ENCODE assay signal across 8 cellular contexts in genomic region chr3:127457094-127457475, GRCh38.
DNase-seq lines count a peak whose midpoint lies in the region; ATAC-seq and TF ChIP-seq lines count a peak whose summit lies in the region.
"Had no signal": no experiment of that assay in that cellular context is flagged by ENCODE, and none has a peak within 500 bp of the region (broad histone marks: within the 10 kb centered on the region; RNA-seq: fewer than 3 reads in every experiment).

No MANE protein-coding gene starts in this region.

- H3K4me3 Mint-ChIP-seq in activated naive CD8-positive, alpha-beta T cell treated with anti-CD3 and anti-CD28 coated beads, Interleukin-2, amount 50 U/mL, for 24 hours, result no peak overlapping the region
- H3K4me3 Mint-ChIP-seq in progenitor cell of endocrine pancreas (ENCODE audit: low read depth), result no peak overlapping the region

- no peak for ATAC-seq in activated naive CD8-positive, alpha-beta T cell treated with anti-CD3 and anti-CD28 coated beads, Interleukin-2, amount 50 U/mL, for 24 hours
- no peak for ATAC-seq in SK-N-SH treated with all-trans-retinoic acid at 6 μM for 48 hours

- peaks cover 7% of the 10 kb centered on the region for H3K4me1 Mint-ChIP-seq in activated naive CD8-positive, alpha-beta T cell treated with anti-CD3 and anti-CD28 coated beads, Interleukin-2, amount 50 U/mL, for 24 hours
- H3K4me1 Mint-ChIP-seq in progenitor cell of endocrine pancreas (ENCODE audit: low read depth), result no peaks in the 10 kb centered on the region

- H3K27me3 Mint-ChIP-seq in activated naive CD8-positive, alpha-beta T cell treated with anti-CD3 and anti-CD28 coated beads, Interleukin-2, amount 50 U/mL, for 24 hours, result peaks cover 60% of the 10 kb centered on the region
- peaks cover 73% of the 10 kb centered on the region for H3K27me3 Mint-ChIP-seq in progenitor cell of endocrine pancreas

- no peaks in the 10 kb centered on the region for H3K36me3 Mint-ChIP-seq in activated naive CD8-positive, alpha-beta T cell treated with anti-CD3 and anti-CD28 coated beads, Interleukin-2, amount 50 U/mL, for 24 hours (ENCODE audit: low read depth)
- no peaks in the 10 kb centered on the region for H3K36me3 Mint-ChIP-seq in progenitor cell of endocrine pancreas (ENCODE audit: insufficient read depth)

- peak; percentile 86 for DNase-seq in HT1080 (ENCODE audit: low read depth)
- peak; percentile 34 for DNase-seq in activated naive CD8-positive, alpha-beta T cell treated with anti-CD3 and anti-CD28 coated beads, Interleukin-2, amount 50 U/mL, for 24 hours
- peak; percentile 68 for DNase-seq in iPS-NIHi7 (ENCODE audit: extremely low spot score)
- DNase-seq in stimulated activated CD4-positive, alpha-beta T cell treated with anti-CD3 and anti-CD28 coated beads, TNF-alpha, amount 100 ng/mL, for 24 hours (ENCODE audit: low read depth in 3 of 3), result peak in 2 of 3 experiments; percentile 8 to 38
- no peak for DNase-seq in progenitor cell of endocrine pancreas (ENCODE audit: low spot score, unreplicated experiment)
- DNase-seq in germinal center (ENCODE audit: low spot score), result no peak
- DNase-seq: WERI-Rb-1 had no signal

- no peaks in the 10 kb centered on the region for H3K9me3 Mint-ChIP-seq in activated naive CD8-positive, alpha-beta T cell treated with anti-CD3 and anti-CD28 coated beads, Interleukin-2, amount 50 U/mL, for 24 hours
- no peaks in the 10 kb centered on the region for H3K9me3 Mint-ChIP-seq in progenitor cell of endocrine pancreas (ENCODE audit: low read depth)

- TF ChIP-seq CTCF in progenitor cell of endocrine pancreas (IDR thresholded peaks at IDR 0.05; ENCODE audit: unreplicated experiment), result no peak

- H3K27ac Mint-ChIP-seq in activated naive CD8-positive, alpha-beta T cell treated with anti-CD3 and anti-CD28 coated beads, Interleukin-2, amount 50 U/mL, for 24 hours, result no peak overlapping the region
- no peak overlapping the region for H3K27ac Mint-ChIP-seq in progenitor cell of endocrine pancreas

TF ChIP-seq in SK-N-SH treated with all-trans-retinoic acid at 6 μM for 48 hours, 23 proteins besides CTCF, POLR2A, EP300 and RAD21:
- TF ChIP-seq CSDC2 (CRISPR knock-in tag; IDR thresholded peaks at IDR 0.05) (no peak), PPARA (CRISPR knock-in tag; IDR thresholded peaks at IDR 0.05; ENCODE audit: borderline replicate concordance) (no peak)

Comparison
In these comparisons a context has a peak if more than half of its experiments do, and no peak if none do; other contexts are left out.
1. DNase-seq: peak in HT1080 (single experiment), activated naive CD8-positive, alpha-beta T cell treated with anti-CD3 and anti-CD28 coated beads, Interleukin-2, amount 50 U/mL, for 24 hours (single experiment), iPS-NIHi7 (single experiment) and stimulated activated CD4-positive, alpha-beta T cell treated with anti-CD3 and anti-CD28 coated beads, TNF-alpha, amount 100 ng/mL, for 24 hours (2 of 3); none in progenitor cell of endocrine pancreas (single experiment) and germinal center (single experiment).